1 cellular context compared by ENCODE assay signal in genomic region chr10:1093696-1094095, GRCh38.
TF ChIP-seq lines count a peak whose summit lies in the region.

No MANE protein-coding gene starts in this region.

TF ChIP-seq in endothelial cell of umbilical vein, 7 proteins besides CTCF, POLR2A, EP300 and RAD21 (continued from another document):
- TF ChIP-seq POLR2AphosphoS5 (IDR thresholded peaks at IDR 0.05; ENCODE audit: insufficient read depth, low read depth, low read length) (no peak), FOS (IDR thresholded peaks at IDR 0.05; ENCODE audit: borderline replicate concordance, insufficient read depth, low read length) (no peak), EZH2 (IDR thresholded peaks at IDR 0.05; ENCODE audit: borderline replicate concordance, low read depth, low read length, severe bottlenecking) (no peak), JUN (IDR thresholded peaks at IDR 0.05; ENCODE audit: borderline replicate concordance, insufficient read depth, insufficient read length, low read depth) (no peak)
- TF ChIP-seq, protein P1, sequence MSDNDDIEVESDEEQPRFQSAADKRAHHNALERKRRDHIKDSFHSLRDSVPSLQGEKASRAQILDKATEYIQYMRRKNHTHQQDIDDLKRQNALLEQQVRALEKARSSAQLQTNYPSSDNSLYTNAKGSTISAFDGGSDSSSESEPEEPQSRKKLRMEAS (IDR thresholded peaks at IDR 0.05; ENCODE audit: insufficient read depth, insufficient read length): no peak
